Comparison of ENCODE assay signal across 9 cellular contexts in the genomic region with DNA sequence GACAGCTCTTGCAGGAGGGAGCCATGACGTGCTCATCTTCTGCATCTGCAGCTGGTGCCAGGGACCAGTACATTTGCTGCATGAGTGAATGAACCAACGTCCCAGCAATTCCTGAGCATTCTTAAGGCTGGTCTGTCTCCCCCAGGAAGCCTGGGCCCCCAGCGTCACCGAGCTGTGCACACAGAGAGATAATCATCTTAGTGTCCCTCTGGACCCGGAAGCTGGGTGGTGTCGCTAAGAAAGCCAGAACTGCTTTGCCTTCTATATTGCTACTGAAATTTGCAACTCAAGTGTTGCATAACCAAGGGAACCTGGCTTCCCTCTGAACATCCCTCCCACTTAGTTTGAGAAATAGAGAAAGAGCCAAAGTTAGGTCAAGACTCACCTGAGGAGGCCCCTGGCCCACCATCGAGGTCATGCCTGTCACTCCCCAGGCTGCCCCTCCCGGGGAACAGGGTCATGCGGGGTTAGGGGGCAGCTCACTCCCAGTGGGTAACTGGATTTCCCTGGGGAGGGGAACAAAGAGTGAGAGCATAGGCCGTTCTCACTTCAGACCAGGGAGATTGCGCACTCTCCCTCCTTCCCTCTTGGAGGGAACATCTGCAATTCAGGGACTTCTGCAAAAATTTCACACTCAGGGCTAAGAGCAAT.
DNase-seq lines count a peak whose midpoint lies in the region; ATAC-seq and TF ChIP-seq lines count a peak whose summit lies in the region.
"Had no signal": no experiment of that assay in that cellular context is flagged by ENCODE, and none has a peak within 500 bp of the region (broad histone marks: within the 10 kb centered on the region; RNA-seq: fewer than 3 reads in every experiment).

No MANE protein-coding gene starts in this region.

- H3K36me3 Mint-ChIP-seq in activated T-cell treated with anti-CD3 and anti-CD28 coated beads, Interleukin-2, amount 50 U/mL, for 24 hours (ENCODE audit: low read depth) = peaks cover 2% of the 10 kb centered on the region
- H3K36me3 Mint-ChIP-seq in memory B cell = peaks cover 5% of the 10 kb centered on the region

- peak overlapping the region; percentile 27 to 91 (median 50) for H3K27ac ChIP-seq in adrenal gland
- H3K27ac ChIP-seq in aorta (ENCODE audit: low read depth in 1 of 2, low read length in 2 of 2) = no peak overlapping the region
- H3K27ac ChIP-seq: C4-2B had no signal

- peaks cover 0 to 14% (median 0%) of the 10 kb centered on the region in 3 donors for H3K9me3 ChIP-seq in adrenal gland (replicated peaks in 1 of 3)
- H3K9me3 ChIP-seq in aorta (ENCODE audit: control insufficient read depth, low read length) = peaks cover 2% of the 10 kb centered on the region

- H3K4me1 ChIP-seq in adrenal gland (replicated peaks in 1 of 2) = peaks cover 13 to 40% of the 10 kb centered on the region in 2 donors
- no peaks in the 10 kb centered on the region for H3K4me1 ChIP-seq in aorta (ENCODE audit: control insufficient read depth in 1 of 2, insufficient read depth in 2 of 2, low read length in 2 of 2)

- DNase-seq in activated T-cell treated with anti-CD3 and anti-CD28 coated beads, Interleukin-2, amount 50 U/mL, for 24 hours = no peak
- no peak for DNase-seq in activated T-cell treated with anti-CD3 and anti-CD28 coated beads, Interleukin-2, amount 50 U/mL, for 1 hour
- DNase-seq in adrenal gland = peak in 4 of 7 donors; percentile 43 to 61 (median 46)
- DNase-seq in memory B cell (ENCODE audit: low spot score in 2 of 2) = no peak
- DNase-seq in aorta = peak in 1 of 2 donors; percentile 73
- no peak for DNase-seq in NCI-H524 (lab: John Stamatoyannopoulos, UW)
- DNase-seq in occipital lobe (lab: John Stamatoyannopoulos, UW) = no peak

- peaks cover 27% of the 10 kb centered on the region for H3K4me1 Mint-ChIP-seq in activated T-cell treated with anti-CD3 and anti-CD28 coated beads, Interleukin-2, amount 50 U/mL, for 24 hours (ENCODE audit: low read depth)
- peaks cover 20% of the 10 kb centered on the region for H3K4me1 Mint-ChIP-seq in memory B cell

- H3K4me3 Mint-ChIP-seq in activated T-cell treated with anti-CD3 and anti-CD28 coated beads, Interleukin-2, amount 50 U/mL, for 24 hours = peak overlapping the region; percentile 21
- H3K4me3 Mint-ChIP-seq in memory B cell = peak overlapping the region; percentile 74

- 21 to 46% (median 41%) methylated on average over 10 to 11 of the region's 11 CpGs for WGBS in adrenal gland, 4 donors
- 66 to 74% methylated on average over 11 of the region's 11 CpGs for WGBS in aorta, 2 donors

- peak in 1 of 2 donors; percentile 2 for TF ChIP-seq POLR2A in adrenal gland (IDR thresholded peaks at IDR 0.05)

- no peak overlapping the region for H3K4me3 ChIP-seq in adrenal gland
- no peak overlapping the region for H3K4me3 ChIP-seq in aorta (ENCODE audit: low read length in 2 of 2)

- intact Hi-C loops in adrenal gland (cut with DNase I) = loop anchor here in 1 of 2 donors (10.0 kb wide), 1 partner anchor 68 kb away; no protein-coding TSS in a partner anchor
- intact Hi-C loops in aorta (cut with DNase I) = loop anchor here (5.0 kb wide), 2 partner anchors 35 to 100 kb away; no protein-coding TSS in a partner anchor

- H3K27me3 Mint-ChIP-seq in activated T-cell treated with anti-CD3 and anti-CD28 coated beads, Interleukin-2, amount 50 U/mL, for 24 hours = no peaks in the 10 kb centered on the region
- no peaks in the 10 kb centered on the region for H3K27me3 Mint-ChIP-seq in memory B cell

- TF ChIP-seq CTCF in adrenal gland (IDR thresholded peaks at IDR 0.05) = no peak

- peak overlapping the region; percentile 90 for H3K27ac Mint-ChIP-seq in activated T-cell treated with anti-CD3 and anti-CD28 coated beads, Interleukin-2, amount 50 U/mL, for 24 hours
- H3K27ac Mint-ChIP-seq in memory B cell = peak overlapping the region; percentile 62

- H3K27me3 ChIP-seq in adrenal gland = no peaks in the 10 kb centered on the region
- no peaks in the 10 kb centered on the region for H3K27me3 ChIP-seq in aorta (ENCODE audit: control insufficient read depth in 1 of 2, insufficient read depth in 2 of 2, low read length in 1 of 2)

- H3K9me3 Mint-ChIP-seq in activated T-cell treated with anti-CD3 and anti-CD28 coated beads, Interleukin-2, amount 50 U/mL, for 24 hours = peaks cover 14% of the 10 kb centered on the region
- peaks cover 7% of the 10 kb centered on the region for H3K9me3 Mint-ChIP-seq in memory B cell

- H3K36me3 ChIP-seq in adrenal gland (replicated peaks in 1 of 2) (no peaks in the 10 kb centered on the region), aorta (ENCODE audit: control insufficient read depth in 1 of 2, insufficient read depth in 2 of 2, low read length in 1 of 2) (no peaks in the 10 kb centered on the region)

- peak; percentile 32 for ATAC-seq in HG03378 (IDR thresholded peaks at IDR 0.05; ENCODE audit: unreplicated experiment)
- peak; percentile 34 for ATAC-seq in memory B cell (ENCODE audit: low read depth)
- ATAC-seq in aorta (ENCODE audit: low FRiP score) = peak; percentile 70

Comparison
In these comparisons a context has a peak if more than half of its experiments do, and no peak if none do; other contexts are left out.
1. DNase-seq: peak in adrenal gland (4 of 7); none in activated T-cell treated with anti-CD3 and anti-CD28 coated beads, Interleukin-2, amount 50 U/mL, for 24 hours (single experiment), activated T-cell treated with anti-CD3 and anti-CD28 coated beads, Interleukin-2, amount 50 U/mL, for 1 hour (single experiment), memory B cell (0 of 2), NCI-H524 (0 of 2) and occipital lobe (single experiment).
2. H3K27ac ChIP-seq: peak in adrenal gland (5 of 5); none in aorta (0 of 2).
3. Peak in every context shown above with its lines, with median percentiles within 50 percentile points of each other: ATAC-seq.